ENCODE assay signal across 9 cellular contexts in genomic region chr1:58573705-58574591, GRCh38. TPM values are rescaled to one million over a fixed set of nuclear protein-coding genes. Genes with fewer than 3 reads are reported as not detected.
DNase-seq lines count a peak whose midpoint lies in the region; ATAC-seq and TF ChIP-seq lines count a peak whose summit lies in the region.
"Had no signal": no experiment of that assay in that cellular context is flagged by ENCODE, and none has a peak within 500 bp of the region (broad histone marks: within the 10 kb centered on the region; RNA-seq: fewer than 3 reads in every experiment).

No MANE protein-coding gene starts in this region.

- H3K27me3 ChIP-seq in gastrocnemius medialis: peaks cover 14 to 41% (median 35%) of the 10 kb centered on the region in 3 donors
- H3K27me3 ChIP-seq: BLaER1 treated with 17β-estradiol and CSF1 and Interleukin-3, amounts not matched to agents 10 nM and 100 nM had no signal

- no peaks in the 10 kb centered on the region for H3K9me3 ChIP-seq in gastrocnemius medialis

- no peak for TF ChIP-seq POLR2A in gastrocnemius medialis (IDR thresholded peaks at IDR 0.05)

- intact Hi-C loops in gastrocnemius medialis (cut with DNase I; ENCODE audit: low total_unique reads): no loop called here

- no peaks in the 10 kb centered on the region for H3K9me3 Mint-ChIP-seq in activated naive CD4-positive, alpha-beta T cell treated with anti-CD3 and anti-CD28 coated beads, Interleukin-2, amount 50 U/mL, for 72 hours

- no peak overlapping the region for H3K4me3 ChIP-seq in gastrocnemius medialis
- H3K4me3 ChIP-seq: BLaER1 treated with 17β-estradiol and CSF1 and Interleukin-3, amounts not matched to agents 10 nM and 100 nM had no signal

- peak; percentile 55 for DNase-seq in A172 (ENCODE audit: low spot score)
- peak in 1 of 2 donors; percentile 56 for DNase-seq in activated naive CD4-positive, alpha-beta T cell treated with anti-CD3 and anti-CD28 coated beads, Interleukin-2, amount 50 U/mL, for 72 hours (ENCODE audit: low spot score in 2 of 2)
- DNase-seq in stimulated activated CD4-positive, alpha-beta T cell treated with anti-CD3 and anti-CD28 coated beads, TNF-alpha, amount 100 ng/mL, for 48 hours (ENCODE audit: low read depth in 3 of 3): peak in 2 of 3 donors; percentile 29 to 32
- DNase-seq in gastrocnemius medialis: no peak
- no peak for DNase-seq in superior temporal gyrus (ENCODE audit: extremely low spot score)
- DNase-seq in NCI-H2196 treated with DMSO at 0.1 percent for 48 hours (lab: John Stamatoyannopoulos, UW; ENCODE audit: unreplicated experiment): no peak

- ATAC-seq in GM19395 (IDR thresholded peaks at IDR 0.05; ENCODE audit: unreplicated experiment) (peak; percentile 96), HG03354 (IDR thresholded peaks at IDR 0.05; ENCODE audit: poor library complexity, severe bottlenecking, unreplicated experiment) (peak; percentile 95), gastrocnemius medialis (no peak)
- peak; percentile 98 to 99 for ATAC-seq in activated naive CD4-positive, alpha-beta T cell treated with anti-CD3 and anti-CD28 coated beads, Interleukin-2, amount 50 U/mL, for 72 hours

- H3K4me1 ChIP-seq in gastrocnemius medialis: peaks cover under 1 to 1% of the 10 kb centered on the region in 2 donors
- H3K4me1 ChIP-seq: BLaER1 treated with 17β-estradiol and CSF1 and Interleukin-3, amounts not matched to agents 10 nM and 100 nM had no signal

- in situ Hi-C loops in gastrocnemius medialis (cut with MboI; ENCODE audit: low sequenced_read_pairs in 4 of 4): no loop called here

- peaks cover 5 to 12% of the 10 kb centered on the region in 2 donors for H3K36me3 Mint-ChIP-seq in activated naive CD4-positive, alpha-beta T cell treated with anti-CD3 and anti-CD28 coated beads, Interleukin-2, amount 50 U/mL, for 72 hours

- no peak overlapping the region for H3K27ac ChIP-seq in gastrocnemius medialis
- H3K27ac ChIP-seq: BLaER1 treated with 17β-estradiol and CSF1 and Interleukin-3, amounts not matched to agents 10 nM and 100 nM had no signal

- H3K36me3 ChIP-seq in gastrocnemius medialis: no peaks in the 10 kb centered on the region
- H3K36me3 ChIP-seq: BLaER1 treated with 17β-estradiol and CSF1 and Interleukin-3, amounts not matched to agents 10 nM and 100 nM had no signal

- H3K27ac Mint-ChIP-seq in activated naive CD4-positive, alpha-beta T cell treated with anti-CD3 and anti-CD28 coated beads, Interleukin-2, amount 50 U/mL, for 72 hours: peak overlapping the region in 1 of 2 donors; percentile 50

- no peak for TF ChIP-seq CTCF in gastrocnemius medialis (IDR thresholded peaks at IDR 0.05 in 4 of 5, conservative IDR thresholded peaks at IDR 0.05 in 1 of 5)

RNA-seq across cellular contexts. Expression of gene TACSTD2, which starts 3.1 kb away (rescaled TPM):
- total RNA-seq in A172 (2014; rRNA removed; shearing (Covaris generic)): not detected in 2 replicates
- under 1 TPM; 0.14 to 0.16 TPM for total RNA-seq in activated naive CD4-positive, alpha-beta T cell treated with anti-CD3 and anti-CD28 coated beads, Interleukin-2, amount 50 U/mL, for 72 hours
- total RNA-seq in gastrocnemius medialis: 1 to 10 TPM in 1 of 4 donors, under 1 TPM in 2, not detected in 1; 0.09 to 1.8 (median 0.25) TPM

RNA-seq across cellular contexts. Expression of gene OMA1, which starts 27.4 kb away (rescaled TPM):
- 13.6 and 20.4 TPM in 2 replicates for total RNA-seq in A172 (2014; rRNA removed; shearing (Covaris generic))
- total RNA-seq in activated naive CD4-positive, alpha-beta T cell treated with anti-CD3 and anti-CD28 coated beads, Interleukin-2, amount 50 U/mL, for 72 hours: 10 to 100 TPM in 1 of 2 donors, 1 to 10 TPM in 1; 4.0 to 12.3 TPM
- total RNA-seq in gastrocnemius medialis: 10 to 100 TPM; 11.7 to 23.7 (median 19.3) TPM

Comparison
In these comparisons a context has a peak if more than half of its experiments do, and no peak if none do; other contexts are left out.
1. DNase-seq: peak in A172 (single experiment) and stimulated activated CD4-positive, alpha-beta T cell treated with anti-CD3 and anti-CD28 coated beads, TNF-alpha, amount 100 ng/mL, for 48 hours (2 of 3); none in gastrocnemius medialis (0 of 2), superior temporal gyrus (single experiment) and NCI-H2196 treated with DMSO at 0.1 percent for 48 hours (single experiment).
2. ATAC-seq: peak in GM19395 (single experiment), HG03354 (single experiment) and activated naive CD4-positive, alpha-beta T cell treated with anti-CD3 and anti-CD28 coated beads, Interleukin-2, amount 50 U/mL, for 72 hours (2 of 2); none in gastrocnemius medialis (0 of 2).